Comparison of ENCODE assay signal across 1 cellular context in genomic region chr5:130896636-130897035, GRCh38.
TF ChIP-seq lines count a peak whose summit lies in the region.

No MANE protein-coding gene starts in this region.

TF ChIP-seq in A549, 52 proteins besides CTCF, POLR2A, EP300 and RAD21 (continued from another document):
- TF ChIP-seq E2F6 (IDR thresholded peaks at IDR 0.05; ENCODE audit: borderline replicate concordance, low read depth) (no peak), JUN (IDR thresholded peaks at IDR 0.05) (no peak), SMC3 (IDR thresholded peaks at IDR 0.05) (no peak), FOSB (CRISPR knock-in tag; IDR thresholded peaks at IDR 0.05) (no peak), MAX (IDR thresholded peaks at IDR 0.05) (no peak), RFX5 (IDR thresholded peaks at IDR 0.05) (no peak), ZC3H11A (IDR thresholded peaks at IDR 0.05) (no peak), BHLHE40 (IDR thresholded peaks at IDR 0.05; ENCODE audit: low read depth, low read length) (no peak), HOXB5 (CRISPR knock-in tag; IDR thresholded peaks at IDR 0.05) (no peak)
TF ChIP-seq in A549: peak in this region for 0.
